ENCODE assay signal across 18 cellular contexts in genomic region chr6:6968731-6969552, GRCh38.
"Had no signal": no experiment of that assay in that cellular context is flagged by ENCODE, and none has a peak within 500 bp of the region (broad histone marks: within the 10 kb centered on the region; RNA-seq: fewer than 3 reads in every experiment).

No MANE protein-coding gene starts in this region.

- H3K27ac ChIP-seq: coronary artery, prostate gland, right lobe of liver had no signal

- H3K9me3 ChIP-seq: prostate gland, right lobe of liver had no signal

- H3K4me1 Mint-ChIP-seq: activated naive CD8-positive, alpha-beta T cell treated with anti-CD3 and anti-CD28 coated beads, Interleukin-2, amount 50 U/mL, for 24 hours had no signal

- H3K4me3 Mint-ChIP-seq: activated CD8-positive, alpha-beta T cell treated with anti-CD3 and anti-CD28 coated beads for 36 hours; activated naive CD8-positive, alpha-beta T cell treated with anti-CD3 and anti-CD28 coated beads, Interleukin-2, amount 50 U/mL, for 24 hours; activated T-cell treated with anti-CD3 and anti-CD28 coated beads, Interleukin-2, amount 50 U/mL, for 72 hours; natural killer cell treated with Interleukin-12 subunit alpha and Interleukin-12 subunit beta and Interleukin-15 and Interleukin-18, amount 100 ng/mL, for 72 hours had no signal

- H3K9me3 Mint-ChIP-seq: activated CD8-positive, alpha-beta T cell treated with anti-CD3 and anti-CD28 coated beads for 36 hours; activated naive CD8-positive, alpha-beta T cell treated with anti-CD3 and anti-CD28 coated beads, Interleukin-2, amount 50 U/mL, for 24 hours; activated T-cell treated with anti-CD3 and anti-CD28 coated beads, Interleukin-2, amount 50 U/mL, for 72 hours; natural killer cell treated with Interleukin-12 subunit alpha and Interleukin-12 subunit beta and Interleukin-15 and Interleukin-18, amount 100 ng/mL, for 72 hours had no signal

- H3K27me3 ChIP-seq: right lobe of liver had no signal

- H3K27ac Mint-ChIP-seq: activated CD8-positive, alpha-beta T cell treated with anti-CD3 and anti-CD28 coated beads for 36 hours; activated naive CD8-positive, alpha-beta T cell treated with anti-CD3 and anti-CD28 coated beads, Interleukin-2, amount 50 U/mL, for 24 hours; activated T-cell treated with anti-CD3 and anti-CD28 coated beads, Interleukin-2, amount 50 U/mL, for 72 hours; natural killer cell treated with Interleukin-12 subunit alpha and Interleukin-12 subunit beta and Interleukin-15 and Interleukin-18, amount 100 ng/mL, for 72 hours had no signal

- H3K4me3 ChIP-seq: coronary artery, lung, prostate gland, right lobe of liver had no signal

- H3K36me3 ChIP-seq: prostate gland, right lobe of liver had no signal

- ATAC-seq: activated CD8-positive, alpha-beta T cell treated with anti-CD3 and anti-CD28 coated beads for 36 hours; activated naive CD8-positive, alpha-beta T cell treated with anti-CD3 and anti-CD28 coated beads, Interleukin-2, amount 50 U/mL, for 24 hours; activated T-cell treated with anti-CD3 and anti-CD28 coated beads, Interleukin-2, amount 50 U/mL, for 72 hours; left cardiac atrium; natural killer cell treated with Interleukin-12 subunit alpha and Interleukin-12 subunit beta and Interleukin-15 and Interleukin-18, amount 100 ng/mL, for 72 hours had no signal

- H3K4me1 ChIP-seq: prostate gland had no signal

- DNase-seq: activated CD4-positive, alpha-beta T cell treated with anti-CD3 and anti-CD28 coated beads for 4 hours; activated CD8-positive, alpha-beta memory T cell treated with anti-CD3 and anti-CD28 coated beads, Interleukin-2, amount 50 U/mL, for 4 hours; activated CD8-positive, alpha-beta T cell treated with anti-CD3 and anti-CD28 coated beads for 36 hours; activated naive CD4-positive, alpha-beta T cell; activated naive CD8-positive, alpha-beta T cell treated with anti-CD3 and anti-CD28 coated beads, Interleukin-2, amount 50 U/mL, for 24 hours; activated T-cell treated with anti-CD3 and anti-CD28 coated beads, Interleukin-2, amount 50 U/mL, for 72 hours; effector CD4-positive, alpha-beta T cell; glutamatergic neuron; left cardiac atrium; nucleus accumbens; right lobe of liver; stimulated activated CD4-positive, alpha-beta T cell treated with anti-CD3 and anti-CD28 coated beads, Interleukin-2, amount 100 ng/mL, for 24 hours; stimulated activated naive CD4-positive, alpha-beta T cell; SW 1271 had no signal

- H3K27me3 Mint-ChIP-seq: activated CD8-positive, alpha-beta T cell treated with anti-CD3 and anti-CD28 coated beads for 36 hours; activated naive CD8-positive, alpha-beta T cell treated with anti-CD3 and anti-CD28 coated beads, Interleukin-2, amount 50 U/mL, for 24 hours; natural killer cell treated with Interleukin-12 subunit alpha and Interleukin-12 subunit beta and Interleukin-15 and Interleukin-18, amount 100 ng/mL, for 72 hours had no signal

- H3K36me3 Mint-ChIP-seq: natural killer cell treated with Interleukin-12 subunit alpha and Interleukin-12 subunit beta and Interleukin-15 and Interleukin-18, amount 100 ng/mL, for 72 hours had no signal
